In genomic region chr9:92976436-92976835, GRCh38 we compare ENCODE assay signal across 14 cellular contexts.
"Had no signal": no experiment of that assay in that cellular context is flagged by ENCODE, and none has a peak within 500 bp of the region (broad histone marks: within the 10 kb centered on the region; RNA-seq: fewer than 3 reads in every experiment).

No MANE protein-coding gene starts in this region.

- DNase-seq: activated CD4-positive, alpha-beta T cell treated with anti-CD3 and anti-CD28 coated beads for 48 hours; activated CD8-positive, alpha-beta memory T cell treated with anti-CD3 and anti-CD28 coated beads, Interleukin-2, amount 10 ng/mL, durations not matched to agents 7 days and 5 days; activated naive CD4-positive, alpha-beta T cell; adrenal gland; left ventricle myocardium superior; mesenchymal stem cell; nucleus accumbens; psoas muscle; stimulated activated CD4-positive, alpha-beta T cell treated with anti-CD3 and anti-CD28 coated beads, Interleukin-2, amount 100 ng/mL, for 24 hours; uterus; WERI-Rb-1 had no signal

- H3K27me3 ChIP-seq: adrenal gland, uterus had no signal

- H3K27ac ChIP-seq: adrenal gland, psoas muscle, thoracic aorta, uterus, WERI-Rb-1 had no signal

- H3K27me3 Mint-ChIP-seq: activated CD8-positive, alpha-beta memory T cell treated with anti-CD3 and anti-CD28 coated beads, Interleukin-2, amount 10 ng/mL, durations not matched to agents 7 days and 5 days; stimulated activated naive CD8-positive, alpha-beta T cell treated with anti-CD3 and anti-CD28 coated beads, Interleukin-15, Interleukin-2, amounts not matched to agents 100 ng/mL and 50 ng/mL, for 24 hours had no signal

- H3K9me3 ChIP-seq: adrenal gland, psoas muscle, thoracic aorta, uterus had no signal

- H3K36me3 ChIP-seq: adrenal gland, thoracic aorta, uterus, WERI-Rb-1 had no signal

- H3K9me3 Mint-ChIP-seq: stimulated activated naive CD8-positive, alpha-beta T cell treated with anti-CD3 and anti-CD28 coated beads, Interleukin-15, Interleukin-2, amounts not matched to agents 100 ng/mL and 50 ng/mL, for 24 hours had no signal

- ATAC-seq: activated CD8-positive, alpha-beta memory T cell treated with anti-CD3 and anti-CD28 coated beads, Interleukin-2, amount 10 ng/mL, durations not matched to agents 7 days and 5 days; left ventricle myocardium superior; psoas muscle; sciatic nerve had no signal

- H3K4me3 Mint-ChIP-seq: activated CD8-positive, alpha-beta memory T cell treated with anti-CD3 and anti-CD28 coated beads, Interleukin-2, amount 10 ng/mL, durations not matched to agents 7 days and 5 days; stimulated activated naive CD8-positive, alpha-beta T cell treated with anti-CD3 and anti-CD28 coated beads, Interleukin-15, Interleukin-2, amounts not matched to agents 100 ng/mL and 50 ng/mL, for 24 hours had no signal

- H3K4me1 ChIP-seq: adrenal gland, psoas muscle, uterus had no signal

- H3K4me3 ChIP-seq: adrenal gland, psoas muscle, thoracic aorta, uterus had no signal
